In genomic region chr4:180058731-180059215, GRCh38 we compare ENCODE assay signal across 8 cellular contexts.
DNase-seq lines count a peak whose midpoint lies in the region; ATAC-seq and TF ChIP-seq lines count a peak whose summit lies in the region.

No MANE protein-coding gene starts in this region.

- peaks cover 5% of the 10 kb centered on the region for H3K4me1 Mint-ChIP-seq in activated T-helper 2 cell treated with anti-CD3 and anti-CD28 coated beads, Interferon-gamma antibody, Interleukin-2, Interleukin-4, amounts not matched to agents 10 μg/mL and 5 μg/mL and 100 μg/mL, durations not matched to agents 14 hours and 24 hours and 36 hours (ENCODE audit: low read depth)

- TF ChIP-seq CTCF in mucosa of descending colon (IDR thresholded peaks at IDR 0.05): no peak

- H3K27me3 Mint-ChIP-seq in activated T-helper 2 cell treated with anti-CD3 and anti-CD28 coated beads, Interferon-gamma antibody, Interleukin-2, Interleukin-4, amounts not matched to agents 10 μg/mL and 5 μg/mL and 100 μg/mL, durations not matched to agents 14 hours and 24 hours and 36 hours (ENCODE audit: low read depth): peaks cover 36% of the 10 kb centered on the region

- H3K4me3 Mint-ChIP-seq in activated T-helper 2 cell treated with anti-CD3 and anti-CD28 coated beads, Interferon-gamma antibody, Interleukin-2, Interleukin-4, amounts not matched to agents 10 μg/mL and 5 μg/mL and 100 μg/mL, durations not matched to agents 14 hours and 24 hours and 36 hours (ENCODE audit: low read depth): no peak overlapping the region

- no peak overlapping the region for H3K27ac Mint-ChIP-seq in activated T-helper 2 cell treated with anti-CD3 and anti-CD28 coated beads, Interferon-gamma antibody, Interleukin-2, Interleukin-4, amounts not matched to agents 10 μg/mL and 5 μg/mL and 100 μg/mL, durations not matched to agents 14 hours and 24 hours and 36 hours

- H3K4me3 ChIP-seq in mucosa of descending colon: peak overlapping the region; percentile 5

- H3K9me3 ChIP-seq in mucosa of descending colon: no peaks in the 10 kb centered on the region

- H3K36me3 ChIP-seq in mucosa of descending colon (ENCODE audit: low read depth): no peaks in the 10 kb centered on the region

- ATAC-seq in HG03097 (IDR thresholded peaks at IDR 0.05; ENCODE audit: low FRiP score, unreplicated experiment) (peak; percentile 21), mucosa of descending colon (peak; percentile 84), GM19023 (IDR thresholded peaks at IDR 0.05; ENCODE audit: unreplicated experiment) (no peak)

- H3K4me1 ChIP-seq in mucosa of descending colon (ENCODE audit: low read depth): peaks cover 15% of the 10 kb centered on the region

- no peaks in the 10 kb centered on the region for H3K36me3 Mint-ChIP-seq in activated T-helper 2 cell treated with anti-CD3 and anti-CD28 coated beads, Interferon-gamma antibody, Interleukin-2, Interleukin-4, amounts not matched to agents 10 μg/mL and 5 μg/mL and 100 μg/mL, durations not matched to agents 14 hours and 24 hours and 36 hours (ENCODE audit: low read depth)

- no peaks in the 10 kb centered on the region for H3K9me3 Mint-ChIP-seq in activated T-helper 2 cell treated with anti-CD3 and anti-CD28 coated beads, Interferon-gamma antibody, Interleukin-2, Interleukin-4, amounts not matched to agents 10 μg/mL and 5 μg/mL and 100 μg/mL, durations not matched to agents 14 hours and 24 hours and 36 hours

- DNase-seq in NCI-H524 (lab: John Stamatoyannopoulos, UW) (peak; percentile 15 to 50), NCI-H524 treated with DMSO at 0.1 percent for 48 hours (lab: John Stamatoyannopoulos, UW) (no peak), RPMI8226 (peak; percentile 61), epidermal melanocyte (ENCODE audit: insufficient read length, low spot score) (peak; percentile 24), mucosa of descending colon (peak; percentile 58 to 71 (median 70))
- DNase-seq in activated T-helper 2 cell treated with anti-CD3 and anti-CD28 coated beads, Interferon-gamma antibody, Interleukin-2, Interleukin-4, amounts not matched to agents 10 μg/mL and 5 μg/mL and 100 μg/mL, durations not matched to agents 14 hours and 24 hours and 36 hours (ENCODE audit: low spot score): no peak

- intact Hi-C loops in mucosa of descending colon (cut with DNase I, micrococcal nuclease): no loop called here
- intact Hi-C loops in activated T-helper 2 cell treated with anti-CD3 and anti-CD28 coated beads, Interferon-gamma antibody, Interleukin-2, Interleukin-4, amounts not matched to agents 10 μg/mL and 5 μg/mL and 100 μg/mL, durations not matched to agents 14 hours and 24 hours and 36 hours (cut with micrococcal nuclease): no loop called here

Comparison
In these comparisons a context has a peak if more than half of its experiments do, and no peak if none do; other contexts are left out.
1. DNase-seq: peak in NCI-H524 (2 of 2), RPMI8226 (single experiment), epidermal melanocyte (single experiment) and mucosa of descending colon (3 of 3); none in NCI-H524 treated with DMSO at 0.1 percent for 48 hours (single experiment) and activated T-helper 2 cell treated with anti-CD3 and anti-CD28 coated beads, Interferon-gamma antibody, Interleukin-2, Interleukin-4, amounts not matched to agents 10 μg/mL and 5 μg/mL and 100 μg/mL, durations not matched to agents 14 hours and 24 hours and 36 hours (single experiment).